In genomic region chr19:48965033-48965805, GRCh38 we compare ENCODE assay signal across 8 cellular contexts. TPM values are rescaled to one million over a fixed set of nuclear protein-coding genes. Genes with fewer than 3 reads are reported as not detected.
DNase-seq lines count a peak whose midpoint lies in the region; ATAC-seq and TF ChIP-seq lines count a peak whose summit lies in the region.

Gene FTL (plus strand): TSS chr19:48965309. CDS start chr19:48965508, 199 bp downstream.

- H3K27ac ChIP-seq in heart right ventricle (peak within 1 kb of the TSS; percentile 84 to 96 (median 89)), upper lobe of right lung (peak within 1 kb of the TSS; percentile 95)

- WGBS in heart right ventricle, 2 donors: 0 to 3% methylated on average over 51 to 52 of the region's 52 CpGs

- no peak for TF ChIP-seq CTCF in GM13976 (IDR thresholded peaks at IDR 0.05; ENCODE audit: borderline replicate concordance, control extremely low read depth, extremely low read depth, insufficient read depth, missing control alignments)
- TF ChIP-seq CTCF in heart right ventricle (IDR thresholded peaks at IDR 0.05): no peak
- TF ChIP-seq CTCF in progenitor cell of endocrine pancreas (IDR thresholded peaks at IDR 0.05; ENCODE audit: unreplicated experiment): no peak
- no peak for TF ChIP-seq CTCF in upper lobe of right lung (IDR thresholded peaks at IDR 0.05)

- DNase-seq in GM13976 (ENCODE audit: low spot score) (peak; percentile 98), NCI-H1694 (lab: John Stamatoyannopoulos, UW) (peak; percentile 93), T-helper 17 cell (peak; percentile 72 to 77 (median 73)), amniotic stem cell (lab: John Stamatoyannopoulos, UW) (peak; percentile 87), heart right ventricle (peak; percentile 98), progenitor cell of endocrine pancreas (ENCODE audit: low spot score, unreplicated experiment) (peak; percentile 88), upper lobe of right lung (peak; percentile 99)

- intact Hi-C loops in heart right ventricle (cut with DNase I) (loop anchor here in 8 of 10 donors (1.0 to 10.0 kb wide), 10 partner anchors 65 to 330 kb away; partner anchors contain the start of genes PPP1R15A (in 5 of the 8), CA11 (in 2 of the 8), DBP (in 2 of the 8) and NUCB1 (in 1 of the 8)), upper lobe of right lung (cut with DNase I) (no loop called here)

- no peaks in the 10 kb centered on the region for H3K9me3 ChIP-seq in T-helper 17 cell (ENCODE audit: control insufficient read depth, low read length, poor library complexity, severe bottlenecking)
- no peaks in the 10 kb centered on the region for H3K9me3 ChIP-seq in heart right ventricle
- H3K9me3 ChIP-seq in upper lobe of right lung: no peaks in the 10 kb centered on the region

- H3K4me3 ChIP-seq in heart right ventricle (peak within 1 kb of the TSS; percentile 65 to 100 (median 88)), upper lobe of right lung (peak within 1 kb of the TSS; percentile 89)

- H3K36me3 Mint-ChIP-seq in T-helper 17 cell (ENCODE audit: low read depth) (peaks cover 4% of the 10 kb centered on the region), progenitor cell of endocrine pancreas (ENCODE audit: insufficient read depth) (peaks cover 27% of the 10 kb centered on the region)

- H3K4me1 ChIP-seq in heart right ventricle: peaks cover 15 to 62% (median 55%) of the 10 kb centered on the region in 9 donors
- peaks cover 41% of the 10 kb centered on the region for H3K4me1 ChIP-seq in upper lobe of right lung

- H3K36me3 ChIP-seq in heart right ventricle (peaks cover 0 to 46% (median 28%) of the 10 kb centered on the region in 9 donors), upper lobe of right lung (peaks cover 23% of the 10 kb centered on the region)

- H3K9me3 Mint-ChIP-seq in progenitor cell of endocrine pancreas (ENCODE audit: low read depth): no peaks in the 10 kb centered on the region

- H3K27ac Mint-ChIP-seq in T-helper 17 cell (peak within 1 kb of the TSS; percentile 99), progenitor cell of endocrine pancreas (peak within 1 kb of the TSS; percentile 98)

- H3K27me3 ChIP-seq in heart right ventricle (no peaks in the 10 kb centered on the region), upper lobe of right lung (no peaks in the 10 kb centered on the region)

- H3K27me3 Mint-ChIP-seq in T-helper 17 cell: no peaks in the 10 kb centered on the region
- H3K27me3 Mint-ChIP-seq in progenitor cell of endocrine pancreas: no peaks in the 10 kb centered on the region

- in situ Hi-C loops in GM13976 (cut with MboI; ENCODE audit: low sequenced_read_pairs, unreplicated experiment): no loop called here

- ATAC-seq in HG02884 (IDR thresholded peaks at IDR 0.05; ENCODE audit: unreplicated experiment) (peak; percentile 38), T-helper 17 cell (peak; percentile 79), heart right ventricle (peak; percentile 84 to 94 (median 91)), upper lobe of right lung (peak; percentile 83)

- H3K4me3 Mint-ChIP-seq in T-helper 17 cell: peak within 1 kb of the TSS; percentile 99
- peak within 1 kb of the TSS; percentile 100 for H3K4me3 Mint-ChIP-seq in progenitor cell of endocrine pancreas (ENCODE audit: low read depth)

- H3K4me1 Mint-ChIP-seq in T-helper 17 cell: peaks cover 53% of the 10 kb centered on the region
- peaks cover 44% of the 10 kb centered on the region for H3K4me1 Mint-ChIP-seq in progenitor cell of endocrine pancreas (ENCODE audit: low read depth)

RNA-seq across cellular contexts. Expression of gene FTL, which starts in this region (rescaled TPM):
- total RNA-seq in T-helper 17 cell (100 to 1,000 TPM; 612 to 898 TPM), heart right ventricle (1,000 to 10,000 TPM in 2 of 10 donors, 100 to 1,000 TPM in 8; 450 to 3,518 (median 637) TPM), progenitor cell of endocrine pancreas (2,544 and 2,716 TPM in 2 replicates), upper lobe of right lung (7,346 TPM)
- polyA plus RNA-seq in heart right ventricle: 1,000 to 10,000 TPM; 1,046 to 1,578 TPM

Comparison
In these comparisons a context has a peak if more than half of its experiments do, and no peak if none do; other contexts are left out.
1. Peak in every context shown above with its lines: DNase-seq, ATAC-seq, H3K4me3 ChIP-seq and H3K27ac ChIP-seq.
2. ATAC-seq: peak in every context shown above with its lines; median percentile 91 in heart right ventricle; 83 in upper lobe of right lung; 79 in T-helper 17 cell; 38 in HG02884.